1 cellular context compared by ENCODE assay signal in genomic region chr7:132907380-132907940, GRCh38.
TF ChIP-seq lines count a peak whose summit lies in the region.

No MANE protein-coding gene starts in this region.

TF ChIP-seq in K562, 482 proteins besides CTCF, POLR2A, EP300 and RAD21 (continued from another document):
- TF ChIP-seq CUX1 (CRISPR knock-in tag; IDR thresholded peaks at IDR 0.05) = no peak
- no peak for TF ChIP-seq HOMEZ (CRISPR knock-in tag; IDR thresholded peaks at IDR 0.05)
- TF ChIP-seq TAL1 (IDR thresholded peaks at IDR 0.05) = no peak
- TF ChIP-seq PYGO2 (tag; IDR thresholded peaks at IDR 0.05) = no peak
- no peak for TF ChIP-seq MITF (IDR thresholded peaks at IDR 0.05)
- no peak for TF ChIP-seq ZKSCAN3 (CRISPR knock-in tag; IDR thresholded peaks at IDR 0.05)
- no peak for TF ChIP-seq NFE2L1 (tag; IDR thresholded peaks at IDR 0.05; ENCODE audit: borderline replicate concordance, low read depth)
- no peak for TF ChIP-seq ZNF699 (CRISPR knock-in tag; IDR thresholded peaks at IDR 0.05; ENCODE audit: insufficient replicate concordance)
